In the genomic region with DNA sequence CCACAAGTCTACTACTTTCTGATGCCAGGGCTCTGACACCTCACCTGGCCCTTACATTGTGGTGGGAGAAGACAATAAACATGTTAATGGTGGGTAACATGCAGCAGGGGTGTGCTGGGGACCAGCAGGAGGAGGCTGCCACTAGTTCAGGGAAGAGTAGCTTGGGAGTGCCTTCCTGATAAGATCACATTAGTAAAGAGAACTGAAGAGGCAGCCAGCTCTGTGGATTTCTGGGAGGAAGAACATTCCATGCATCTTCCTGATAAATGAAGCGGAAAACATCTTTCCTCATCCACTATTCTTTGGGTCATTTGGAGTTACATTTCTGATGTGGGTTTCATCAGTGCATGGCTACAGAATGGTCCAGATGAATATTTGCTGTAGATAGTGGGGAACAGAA, we compare ENCODE assay signal across 23 cellular contexts. TPM values are rescaled to one million over a fixed set of nuclear protein-coding genes. Genes with fewer than 3 reads are reported as not detected.
"Had no signal": no experiment of that assay in that cellular context is flagged by ENCODE, and none has a peak within 500 bp of the region (broad histone marks: within the 10 kb centered on the region; RNA-seq: fewer than 3 reads in every experiment).

No MANE protein-coding gene starts in this region.

- ATAC-seq: body of pancreas; gastrocnemius medialis; left lung; lower lobe of right lung; mucosa of descending colon; natural killer cell treated with Interleukin-12 subunit alpha and Interleukin-12 subunit beta and Interleukin-15 and Interleukin-18, amount 100 ng/mL, for 72 hours; right lobe of liver; stimulated activated naive CD8-positive, alpha-beta T cell treated with anti-CD3 and anti-CD28 coated beads, Interleukin-15, Interleukin-2, amounts not matched to agents 100 U/mL and 50 U/mL, for 24 hours had no signal

- H3K9me3 ChIP-seq: adrenal gland, body of pancreas, gastrocnemius medialis, left lung, lower lobe of right lung, mucosa of descending colon, right lobe of liver, testis, transverse colon had no signal

- H3K4me2 ChIP-seq: hepatocyte had no signal

- H3K27ac ChIP-seq: adrenal gland, body of pancreas, gastrocnemius medialis, hepatocyte, left lung, lower lobe of right lung, right lobe of liver, testis, transverse colon had no signal

- H3K36me3 Mint-ChIP-seq: activated naive CD8-positive, alpha-beta T cell; natural killer cell treated with Interleukin-12 subunit alpha and Interleukin-12 subunit beta and Interleukin-15 and Interleukin-18, amount 100 ng/mL, for 72 hours had no signal

- H3K4me3 ChIP-seq: adrenal gland, body of pancreas, gastrocnemius medialis, hepatocyte, left lung, lower lobe of right lung, mucosa of descending colon, right lobe of liver, testis, transverse colon had no signal

- H3K27me3 ChIP-seq: adrenal gland, body of pancreas, gastrocnemius medialis, right lobe of liver, testis, transverse colon had no signal

- H3K4me1 Mint-ChIP-seq: activated B cell treated with CpG ODN at 0.5 μM for 24 hours had no signal

- H3K4me1 ChIP-seq: body of pancreas, left lung, lower lobe of right lung, right lobe of liver, testis had no signal

- FAIRE-seq: colon had no signal

- DNase-seq: activated B cell treated with CpG ODN at 0.5 μM for 24 hours; activated effector memory CD4-positive, alpha-beta T cell treated with Interleukin-2 at 50 U/mL for 16 hours; activated naive CD4-positive, alpha-beta T cell treated with Interleukin-2 at 50 U/mL for 16 hours; activated T-cell treated with anti-CD3 and anti-CD28 coated beads for 4 hours; adrenal gland; body of pancreas; effector memory CD4-positive, alpha-beta T cell; gastrocnemius medialis; left lung; lower lobe of right lung; mucosa of descending colon; posterior cingulate gyrus; right lobe of liver; stimulated activated CD4-positive, alpha-beta T cell treated with anti-CD3 and anti-CD28 coated beads, Interleukin-2, amount 100 ng/mL, for 48 hours; stimulated activated naive CD8-positive, alpha-beta T cell treated with anti-CD3 and anti-CD28 coated beads, Interleukin-15, Interleukin-2, amounts not matched to agents 100 U/mL and 50 U/mL, for 24 hours; T-helper 1 cell; testis; transverse colon had no signal

- H3K9me3 Mint-ChIP-seq: activated B cell treated with CpG ODN at 0.5 μM for 24 hours; T-helper 2 cell treated with Interferon-gamma antibody and Interleukin-4, amounts not matched to agents 5 μg/mL and 100 μg/mL, for 36 hours had no signal

- H2AFZ ChIP-seq: hepatocyte had no signal

- H3K4me3 Mint-ChIP-seq: activated B cell treated with CpG ODN at 0.5 μM for 24 hours; activated naive CD8-positive, alpha-beta T cell; natural killer cell treated with Interleukin-12 subunit alpha and Interleukin-12 subunit beta and Interleukin-15 and Interleukin-18, amount 100 ng/mL, for 72 hours; T-helper 2 cell treated with Interferon-gamma antibody and Interleukin-4, amounts not matched to agents 5 μg/mL and 100 μg/mL, for 36 hours had no signal

- H3K27ac Mint-ChIP-seq: activated B cell treated with CpG ODN at 0.5 μM for 24 hours; activated naive CD8-positive, alpha-beta T cell; natural killer cell treated with Interleukin-12 subunit alpha and Interleukin-12 subunit beta and Interleukin-15 and Interleukin-18, amount 100 ng/mL, for 72 hours; T-helper 2 cell treated with Interferon-gamma antibody and Interleukin-4, amounts not matched to agents 5 μg/mL and 100 μg/mL, for 36 hours had no signal

- H3K36me3 ChIP-seq: adrenal gland, gastrocnemius medialis, left lung, lower lobe of right lung, right lobe of liver, transverse colon had no signal

RNA-seq across cellular contexts. Expression of a gene that starts 9.0 kb away (rescaled TPM):
- total RNA-seq: activated B cell treated with CpG ODN at 0.5 μM for 24 hours; natural killer cell treated with Interleukin-12 subunit alpha and Interleukin-12 subunit beta and Interleukin-15 and Interleukin-18, amount 100 ng/mL, for 72 hours had no signal
